Comparison of ENCODE assay signal across 8 cellular contexts in the genomic region with DNA sequence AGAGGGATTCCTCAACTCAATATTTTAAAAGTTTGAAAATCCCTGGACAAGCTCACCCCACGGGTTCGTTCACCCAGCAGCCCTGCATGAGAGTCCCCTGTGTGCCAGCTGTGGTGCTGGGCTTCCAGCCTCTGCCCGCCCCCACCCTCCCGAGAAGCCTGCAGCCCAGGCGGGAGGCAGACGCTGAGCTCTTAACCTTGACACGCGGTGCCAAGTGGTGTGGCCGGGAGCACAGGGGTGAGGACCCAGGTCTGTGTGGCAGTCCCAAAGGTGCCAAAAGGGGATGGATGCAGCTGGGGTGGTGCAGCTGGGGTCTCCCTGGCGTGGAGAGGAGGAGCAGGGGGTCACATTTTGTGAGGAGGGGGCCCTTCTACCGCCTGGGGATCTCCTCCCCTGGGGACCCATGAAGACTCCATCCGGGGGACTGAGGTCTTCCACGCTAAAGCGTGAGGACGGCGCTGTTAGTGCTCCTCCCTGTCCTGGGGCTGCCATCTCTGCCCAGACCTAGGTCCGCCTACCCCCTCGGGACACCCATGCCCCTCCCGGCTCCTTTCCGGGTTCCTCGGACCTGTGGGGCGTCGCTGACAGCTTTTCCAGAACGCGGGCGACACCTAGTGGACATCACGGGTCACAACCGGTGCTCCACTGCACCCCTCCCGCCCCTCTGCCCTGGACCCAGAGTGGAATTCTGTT.
A peak's percentile ranks its signal among the peaks of the same experiment; 100 is the strongest.
DNase-seq lines count a peak whose midpoint lies in the region; ATAC-seq and TF ChIP-seq lines count a peak whose summit lies in the region.

No MANE protein-coding gene starts in this region.

- no peak for ATAC-seq in HG03457 (IDR thresholded peaks at IDR 0.05; ENCODE audit: unreplicated experiment)

- DNase-seq in GM10266 (ENCODE audit: extremely low spot score) (peak; percentile 87), HL-60 (ENCODE audit: low read depth in 1 of 2, low spot score in 1 of 2) (peak; percentile 79 to 81), NOMO-1 treated with DMSO at 0.1 percent for 48 hours (lab: John Stamatoyannopoulos, UW; ENCODE audit: unreplicated experiment) (peak; percentile 83), epidermal melanocyte (ENCODE audit: insufficient read length, low spot score) (peak; percentile 86), middle frontal gyrus (ENCODE audit: extremely low spot score, low spot score) (peak; percentile 62)
- peak; percentile 91 for DNase-seq in activated CD8-positive, alpha-beta memory T cell treated with anti-CD3 and anti-CD28 coated beads, Interleukin-2, amount 50 U/mL, for 48 hours
- peak; percentile 42 to 49 for DNase-seq in stimulated activated CD8-positive, alpha-beta memory T cell treated with anti-CD3 and anti-CD28 coated beads, Interleukin-15, amount 100 ng/mL, for 4 hours (ENCODE audit: low read depth in 2 of 2)

- no peaks in the 10 kb centered on the region for H3K27me3 ChIP-seq in HL-60 (ENCODE audit: insufficient read depth, poor library complexity, severe bottlenecking)

- peak overlapping the region; percentile 33 for H3K4me3 ChIP-seq in HL-60 (replicated peaks; ENCODE audit: insufficient read depth, low read length)

- peak; percentile 88 for TF ChIP-seq CTCF in GM10266 (IDR thresholded peaks at IDR 0.05; ENCODE audit: control insufficient read depth, insufficient read depth, low read depth, missing control alignments)
- peak; percentile 70 for TF ChIP-seq CTCF in HL-60 (IDR thresholded peaks at IDR 0.05; ENCODE audit: insufficient read depth, low read length)

- H3K27ac ChIP-seq in HL-60 (replicated peaks): peak overlapping the region; percentile 84
